10 cellular contexts compared by ENCODE assay signal in the genomic region with DNA sequence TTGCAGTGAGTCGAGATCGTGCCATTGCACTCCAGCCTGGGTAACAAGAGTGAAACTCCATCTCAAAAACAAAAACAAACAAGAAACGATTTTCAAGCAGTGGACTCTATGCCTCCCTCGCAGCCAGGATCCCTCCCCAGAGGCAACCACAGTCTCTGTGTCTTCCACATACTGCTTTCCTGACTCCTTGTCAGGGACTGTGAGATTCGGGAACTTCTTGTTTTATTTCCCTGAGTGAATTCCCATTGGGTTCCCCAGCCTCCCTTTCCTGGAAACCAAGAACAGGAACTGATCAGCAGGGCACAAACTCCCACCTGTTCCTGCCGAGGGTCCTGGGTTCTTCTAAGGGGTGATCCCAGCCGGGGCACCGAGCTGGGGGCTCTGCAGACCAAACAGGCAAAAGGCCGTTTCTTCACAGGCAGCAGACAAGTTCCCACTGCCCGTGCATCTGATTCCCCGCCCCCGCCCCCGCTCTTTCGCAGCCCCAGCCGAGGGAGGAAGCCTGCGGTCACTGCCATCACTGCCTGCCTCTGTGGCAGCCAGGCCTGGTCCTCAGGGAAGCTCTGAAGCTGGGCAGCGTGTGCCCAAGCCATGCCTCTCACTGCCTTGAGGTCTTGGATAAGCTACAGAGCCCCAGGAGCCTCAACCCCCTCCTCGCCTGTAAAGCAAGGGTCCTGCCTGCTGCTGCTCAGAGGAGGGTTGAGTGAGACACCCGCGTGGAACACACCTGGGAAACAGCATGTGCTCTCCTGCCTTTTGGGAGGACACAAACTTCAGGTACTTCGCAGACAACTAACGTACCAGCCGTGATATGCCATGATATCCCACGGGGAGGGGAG. TPM values are rescaled to one million over a fixed set of nuclear protein-coding genes. Genes with fewer than 3 reads are reported as not detected.
DNase-seq lines count a peak whose midpoint lies in the region; ATAC-seq and TF ChIP-seq lines count a peak whose summit lies in the region.
"Had no signal": no experiment of that assay in that cellular context is flagged by ENCODE, and none has a peak within 500 bp of the region (broad histone marks: within the 10 kb centered on the region; RNA-seq: fewer than 3 reads in every experiment).

No MANE protein-coding gene starts in this region.

- no peaks in the 10 kb centered on the region for H3K27me3 ChIP-seq in brain microvascular endothelial cell (replicated peaks)
- H3K27me3 ChIP-seq: cardiac muscle cell had no signal

- DNase-seq in GDM1 (lab: John Stamatoyannopoulos, UW): peak; percentile 85
- peak; percentile 49 for DNase-seq in RPMI8226
- no peak for DNase-seq in activated naive CD8-positive, alpha-beta T cell treated with anti-CD3 and anti-CD28 coated beads for 36 hours
- DNase-seq in nephron progenitor cell: peak; percentile 34
- no peak for DNase-seq in brain microvascular endothelial cell
- no peak for DNase-seq in DMS79 (lab: John Stamatoyannopoulos, UW)
- DNase-seq in AG08396 (ENCODE audit: low spot score): no peak

- TF ChIP-seq CTCF in nephron progenitor cell (IDR thresholded peaks at IDR 0.05) (no peak), brain microvascular endothelial cell (IDR thresholded peaks at IDR 0.05; ENCODE audit: low read depth, low read length, missing control alignments) (no peak)

- H3K4me3 ChIP-seq in brain microvascular endothelial cell (ENCODE audit: low read depth, low read length): no peak overlapping the region
- H3K4me3 ChIP-seq: cardiac muscle cell had no signal

- H3K27ac ChIP-seq in brain microvascular endothelial cell: no peak overlapping the region
- H3K27ac ChIP-seq: cardiac muscle cell had no signal

- H3K27me3 Mint-ChIP-seq in activated naive CD8-positive, alpha-beta T cell treated with anti-CD3 and anti-CD28 coated beads for 36 hours: no peaks in the 10 kb centered on the region
- H3K27me3 Mint-ChIP-seq in nephron progenitor cell (ENCODE audit: low read depth, poor library complexity): peaks cover 54% of the 10 kb centered on the region

- H3K36me3 ChIP-seq in brain microvascular endothelial cell (replicated peaks): no peaks in the 10 kb centered on the region
- H3K36me3 ChIP-seq: cardiac muscle cell had no signal

- no peaks in the 10 kb centered on the region for H3K9me3 Mint-ChIP-seq in activated naive CD8-positive, alpha-beta T cell treated with anti-CD3 and anti-CD28 coated beads for 36 hours
- H3K9me3 Mint-ChIP-seq in nephron progenitor cell: no peaks in the 10 kb centered on the region

- no peaks in the 10 kb centered on the region for H3K36me3 Mint-ChIP-seq in activated naive CD8-positive, alpha-beta T cell treated with anti-CD3 and anti-CD28 coated beads for 36 hours
- H3K36me3 Mint-ChIP-seq in nephron progenitor cell (ENCODE audit: low read depth): no peaks in the 10 kb centered on the region

- in situ Hi-C loops in brain microvascular endothelial cell (cut with HindIII; ENCODE audit: low pct_ligation_motif_present, low sequenced_read_pairs): no loop called here

- H3K4me1 Mint-ChIP-seq in activated naive CD8-positive, alpha-beta T cell treated with anti-CD3 and anti-CD28 coated beads for 36 hours: peaks cover 48% of the 10 kb centered on the region
- H3K4me1 Mint-ChIP-seq in nephron progenitor cell: peaks cover 24% of the 10 kb centered on the region

- peak overlapping the region; percentile 72 for H3K4me3 Mint-ChIP-seq in activated naive CD8-positive, alpha-beta T cell treated with anti-CD3 and anti-CD28 coated beads for 36 hours
- no peak overlapping the region for H3K4me3 Mint-ChIP-seq in nephron progenitor cell

- peak overlapping the region; percentile 92 for H3K27ac Mint-ChIP-seq in activated naive CD8-positive, alpha-beta T cell treated with anti-CD3 and anti-CD28 coated beads for 36 hours
- H3K27ac Mint-ChIP-seq in nephron progenitor cell: no peak overlapping the region

- no peak for ATAC-seq in GM21381 (IDR thresholded peaks at IDR 0.05; ENCODE audit: unreplicated experiment)
- ATAC-seq: HCT116 had no signal

RNA-seq across cellular contexts. Expression of gene PIEZO1, which starts 5.5 kb away (rescaled TPM):
- total RNA-seq in activated naive CD8-positive, alpha-beta T cell treated with anti-CD3 and anti-CD28 coated beads for 36 hours: 10 to 100 TPM; 86.7 to 87.0 TPM

RNA-seq across cellular contexts. Expression of gene CDT1, which starts 13.1 kb away (rescaled TPM):
- 100 to 1,000 TPM; 156 to 158 TPM for total RNA-seq in activated naive CD8-positive, alpha-beta T cell treated with anti-CD3 and anti-CD28 coated beads for 36 hours

RNA-seq across cellular contexts. Expression of gene APRT, which starts 21.2 kb away (rescaled TPM):
- total RNA-seq in activated naive CD8-positive, alpha-beta T cell treated with anti-CD3 and anti-CD28 coated beads for 36 hours: 100 to 1,000 TPM; 241 to 272 TPM

Comparison
In these comparisons a context has a peak if more than half of its experiments do, and no peak if none do; other contexts are left out.
1. DNase-seq: peak in GDM1 (single experiment), RPMI8226 (single experiment) and nephron progenitor cell (single experiment); none in activated naive CD8-positive, alpha-beta T cell treated with anti-CD3 and anti-CD28 coated beads for 36 hours (single experiment), brain microvascular endothelial cell (single experiment), DMS79 (single experiment) and AG08396 (single experiment).